Comparison of ENCODE assay signal across 10 cellular contexts in the genomic region with DNA sequence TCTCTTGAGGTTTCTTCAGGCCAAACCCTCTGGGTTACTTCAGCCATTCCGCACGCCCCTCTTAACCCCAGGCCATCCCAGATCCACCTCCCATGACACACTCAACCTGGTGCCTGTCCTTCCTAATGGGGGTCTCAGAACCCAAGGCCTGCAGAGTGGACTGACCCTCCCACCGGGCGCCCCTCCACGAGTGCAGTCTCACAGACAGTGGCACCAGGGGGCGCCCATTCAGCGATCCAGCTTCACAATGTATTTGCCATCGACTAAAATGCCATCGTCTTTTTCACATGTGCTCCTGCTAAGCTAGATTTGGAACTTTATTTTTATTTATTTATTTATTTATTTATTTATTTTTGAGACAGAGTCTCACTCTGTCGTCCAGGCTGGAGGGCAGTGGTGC. TPM values are rescaled to one million over a fixed set of nuclear protein-coding genes. Genes with fewer than 3 reads are reported as not detected.
A peak's percentile ranks its signal among the peaks of the same experiment; 100 is the strongest.
DNase-seq lines count a peak whose midpoint lies in the region; ATAC-seq, FAIRE-seq and TF ChIP-seq lines count a peak whose summit lies in the region.
"Had no signal": no experiment of that assay in that cellular context is flagged by ENCODE, and none has a peak within 500 bp of the region (broad histone marks: within the 10 kb centered on the region; RNA-seq: fewer than 3 reads in every experiment).

No MANE protein-coding gene starts in this region.

- H3K9me3 ChIP-seq in Panc1 (ENCODE audit: control insufficient read depth, insufficient read depth, low read depth, low read length) = no peaks in the 10 kb centered on the region
- H3K9me3 ChIP-seq: Peyer's patch had no signal

- no peaks in the 10 kb centered on the region for H3K36me3 ChIP-seq in Panc1 (ENCODE audit: control insufficient read depth, insufficient read depth, low read length)
- H3K36me3 ChIP-seq: Peyer's patch had no signal

- in situ Hi-C loops in Panc1 (cut with HindIII; ENCODE audit: low pct_unique_long_range_greater_than_20kb, low sequenced_read_pairs) = no loop called here

- no peak overlapping the region for H3K27ac ChIP-seq in Panc1 (ENCODE audit: low read length)

- DNase-seq in NCI-H748 (lab: John Stamatoyannopoulos, UW; ENCODE audit: unreplicated experiment) (peak; percentile 20), NCI-H748 treated with DMSO at 0.1 percent for 48 hours (lab: John Stamatoyannopoulos, UW) (no peak), Panc1 (ENCODE audit: low read depth, low spot score) (no peak), left ventricle myocardium superior (peak; percentile 57), urothelium cell line (ENCODE audit: low spot score) (no peak), NK-92 (lab: John Stamatoyannopoulos, UW; ENCODE audit: unreplicated experiment) (no peak)
- DNase-seq: AML-193 had no signal

- peaks cover 70% of the 10 kb centered on the region for H3K36me3 Mint-ChIP-seq in stimulated activated memory B cell treated with anti-CD40 and anti-IgM and Interleukin-4, amounts not matched to agents 10 μg/mL and 1 μg/mL and 100 μg/mL, for 72 hours

- no peaks in the 10 kb centered on the region for H3K27me3 Mint-ChIP-seq in stimulated activated memory B cell treated with anti-CD40 and anti-IgM and Interleukin-4, amounts not matched to agents 10 μg/mL and 1 μg/mL and 100 μg/mL, for 72 hours

- no peak overlapping the region for H3K4me3 ChIP-seq in Panc1 (ENCODE audit: low read depth in 2 of 2, low read length in 2 of 2)
- H3K4me3 ChIP-seq: Peyer's patch had no signal

- BruUV-seq in Panc1 (replicated peaks; lab: Mats Ljungman, UMichigan) = no TSS peak

- CTCF ChIA-PET in Panc1 (lab: Charles Lee) = no interaction called here

- TF ChIP-seq CTCF in Panc1 (IDR thresholded peaks at IDR 0.05) = no peak; the same call in 1 of the 2 replicates

- H3K27ac Mint-ChIP-seq in stimulated activated memory B cell treated with anti-CD40 and anti-IgM and Interleukin-4, amounts not matched to agents 10 μg/mL and 1 μg/mL and 100 μg/mL, for 72 hours = peak overlapping the region; percentile 95

- H3K27me3 ChIP-seq in Panc1 (ENCODE audit: control insufficient read depth, insufficient read depth, low read length) = no peaks in the 10 kb centered on the region
- H3K27me3 ChIP-seq: Peyer's patch had no signal

- POLR2A ChIA-PET in Panc1 (lab: Charles Lee) = no interaction called here

- H3K9me3 Mint-ChIP-seq in stimulated activated memory B cell treated with anti-CD40 and anti-IgM and Interleukin-4, amounts not matched to agents 10 μg/mL and 1 μg/mL and 100 μg/mL, for 72 hours = no peaks in the 10 kb centered on the region

- intact Hi-C loops in Panc1 (cut with micrococcal nuclease; ENCODE audit: unreplicated experiment) (no loop called here), left ventricle myocardium superior (cut with micrococcal nuclease) (loop anchor here (10.0 kb wide), 1 partner anchor 146 kb away; no protein-coding TSS in a partner anchor)

- peak; percentile 34; the same call in 1 of the 2 replicates for ATAC-seq in Panc1
- peak; percentile 53 for ATAC-seq in left ventricle myocardium superior
- ATAC-seq in stimulated activated memory B cell treated with anti-CD40 and anti-IgM and Interleukin-4, amounts not matched to agents 10 μg/mL and 1 μg/mL and 100 μg/mL, for 72 hours = no peak
- ATAC-seq in HG02840 (IDR thresholded peaks at IDR 0.05; ENCODE audit: low FRiP score, unreplicated experiment) = no peak

- peak overlapping the region; percentile 54 for H3K4me3 Mint-ChIP-seq in stimulated activated memory B cell treated with anti-CD40 and anti-IgM and Interleukin-4, amounts not matched to agents 10 μg/mL and 1 μg/mL and 100 μg/mL, for 72 hours

- no peak for FAIRE-seq in urothelium cell line (lab: Jason Lieb, UNC)

- no peaks in the 10 kb centered on the region for H3K4me1 ChIP-seq in Panc1 (ENCODE audit: control insufficient read depth, insufficient read depth, low read length)

- peaks cover 88% of the 10 kb centered on the region for H3K4me1 Mint-ChIP-seq in stimulated activated memory B cell treated with anti-CD40 and anti-IgM and Interleukin-4, amounts not matched to agents 10 μg/mL and 1 μg/mL and 100 μg/mL, for 72 hours

RNA-seq across cellular contexts. Expression of gene INPP5D, which starts 38.5 kb away (rescaled TPM):
- total RNA-seq in Panc1 (2021; ENCODE audit: unreplicated experiment) (0.39 TPM), left ventricle myocardium superior (5.8 TPM)
- polyA plus RNA-seq in Panc1 (2012; ENCODE audit: insufficient read length) = 0.18 TPM

Comparison
In these comparisons a context has a peak if more than half of its experiments do, and no peak if none do; other contexts are left out.
1. DNase-seq: peak in NCI-H748 (single experiment) and left ventricle myocardium superior (single experiment); none in NCI-H748 treated with DMSO at 0.1 percent for 48 hours (single experiment), Panc1 (single experiment), urothelium cell line (single experiment) and NK-92 (single experiment).
2. ATAC-seq: peak in Panc1 (single experiment) and left ventricle myocardium superior (single experiment); none in stimulated activated memory B cell treated with anti-CD40 and anti-IgM and Interleukin-4, amounts not matched to agents 10 μg/mL and 1 μg/mL and 100 μg/mL, for 72 hours (single experiment) and HG02840 (single experiment).